Comparison of ENCODE assay signal across 12 cellular contexts in the genomic region with DNA sequence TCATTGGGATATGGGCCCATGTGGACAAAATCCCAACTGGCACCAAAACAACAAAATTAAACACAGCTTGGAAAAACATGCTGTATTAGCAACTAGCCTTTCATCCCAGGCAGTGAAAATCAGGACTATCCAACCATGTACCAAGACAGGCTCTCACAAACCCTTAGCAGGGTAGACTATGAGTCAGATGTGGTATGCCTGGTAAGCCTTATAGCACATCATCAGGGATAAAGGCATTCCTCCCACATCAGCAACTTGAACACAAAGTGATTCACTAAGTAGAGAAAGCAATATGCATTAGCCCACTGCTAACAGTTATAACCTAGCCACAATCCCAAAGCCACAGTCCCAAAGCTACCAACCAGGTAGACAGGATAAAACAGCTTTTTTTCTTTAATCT. TPM values are rescaled to one million over a fixed set of nuclear protein-coding genes. Genes with fewer than 3 reads are reported as not detected.
DNase-seq lines count a peak whose midpoint lies in the region; ATAC-seq, FAIRE-seq and TF ChIP-seq lines count a peak whose summit lies in the region.
"Had no signal": no experiment of that assay in that cellular context is flagged by ENCODE, and none has a peak within 500 bp of the region (broad histone marks: within the 10 kb centered on the region; RNA-seq: fewer than 3 reads in every experiment).

No MANE protein-coding gene starts in this region.

- POLR2A ChIA-PET in PC-3 (lab: Charles Lee; ENCODE audit: unreplicated experiment), result no interaction called here

- FAIRE-seq in pancreas (lab: Jason Lieb, UNC), result no peak

- H3K27me3 Mint-ChIP-seq in activated T-cell treated with anti-CD3 and anti-CD28 coated beads, Interleukin-2, amount 50 U/mL, for 4 hours (ENCODE audit: low read depth), result no peaks in the 10 kb centered on the region

- no peaks in the 10 kb centered on the region for H3K9me2 ChIP-seq in PC-3 (replicated peaks; ENCODE audit: low read length)

- peaks cover 18% of the 10 kb centered on the region for H3K4me1 ChIP-seq in PC-3 (ENCODE audit: insufficient read depth, low read length)
- peaks cover 31% of the 10 kb centered on the region for H3K4me1 ChIP-seq in smooth muscle cell (ENCODE audit: low read depth)
- H3K4me1 ChIP-seq in pancreas, result no peaks in the 10 kb centered on the region

- no peaks in the 10 kb centered on the region for H3K9me3 Mint-ChIP-seq in activated T-cell treated with anti-CD3 and anti-CD28 coated beads, Interleukin-2, amount 50 U/mL, for 4 hours

- H3K4me2 ChIP-seq in PC-3 (ENCODE audit: low read length) (no peak overlapping the region), smooth muscle cell (peak overlapping the region; percentile 14)
- H3K4me2 ChIP-seq: BLaER1 had no signal

- DNase-seq in activated T-cell treated with anti-CD3 and anti-CD28 coated beads, Interleukin-2, amount 50 U/mL, for 4 hours, result no peak
- DNase-seq in activated T-cell treated with anti-CD3 and anti-CD28 coated beads, Interleukin-2, amount 50 U/mL, for 1 hour, result no peak
- DNase-seq in PC-3 (peak; percentile 67), epithelial cell of proximal tubule (ENCODE audit: low read depth) (peak; percentile 94), smooth muscle cell (lab: John Stamatoyannopoulos, UW; ENCODE audit: unreplicated experiment) (no peak), NCI-H2107 (lab: John Stamatoyannopoulos, UW) (no peak), pancreas (no peak)
- no peak for DNase-seq in activated naive CD4-positive, alpha-beta T cell treated with Interleukin-2 at 50 U/mL for 16 hours
- DNase-seq: NCI-H187 had no signal

- H3K79me2 ChIP-seq in PC-3 (ENCODE audit: low read length), result peaks cover 92% of the 10 kb centered on the region
- no peaks in the 10 kb centered on the region for H3K79me2 ChIP-seq in smooth muscle cell (ENCODE audit: low read depth)

- peaks cover 7% of the 10 kb centered on the region for H3K4me1 Mint-ChIP-seq in activated T-cell treated with anti-CD3 and anti-CD28 coated beads, Interleukin-2, amount 50 U/mL, for 4 hours (ENCODE audit: low read depth)

- H3K27me3 ChIP-seq in PC-3 (ENCODE audit: low read length) (no peaks in the 10 kb centered on the region), smooth muscle cell (ENCODE audit: low read depth) (no peaks in the 10 kb centered on the region), pancreas (no peaks in the 10 kb centered on the region)
- H3K27me3 ChIP-seq: BLaER1, SJCRH30 had no signal

- intact Hi-C loops in PC-3 (cut with micrococcal nuclease), result no loop called here
- intact Hi-C loops in pancreas (cut with DNase I), result no loop called here

- H3K9ac ChIP-seq in PC-3 (ENCODE audit: low read length) (no peak overlapping the region), smooth muscle cell (ENCODE audit: low read depth) (no peak overlapping the region)
- H3K9ac ChIP-seq: BLaER1 had no signal

- H3K4me3 Mint-ChIP-seq in activated T-cell treated with anti-CD3 and anti-CD28 coated beads, Interleukin-2, amount 50 U/mL, for 4 hours, result no peak overlapping the region

- peak; percentile 65 to 66 for ATAC-seq in activated T-cell treated with anti-CD3 and anti-CD28 coated beads, Interleukin-2, amount 50 U/mL, for 4 hours
- ATAC-seq in PC-3 (peak; percentile 92), pancreas (no peak)

- no TSS peak for BruUV-seq in PC-3 (replicated peaks; lab: Mats Ljungman, UMichigan)

- H3K36me3 ChIP-seq in PC-3 (ENCODE audit: low read depth, low read length), result peaks cover 14% of the 10 kb centered on the region; the same call in 1 of the 2 replicates
- no peaks in the 10 kb centered on the region for H3K36me3 ChIP-seq in smooth muscle cell (ENCODE audit: low read depth)
- no peaks in the 10 kb centered on the region for H3K36me3 ChIP-seq in pancreas

- H3K4me3 ChIP-seq in PC-3 (ENCODE audit: low read length) (no peak overlapping the region), epithelial cell of proximal tubule (ENCODE audit: low read depth, low read length) (no peak overlapping the region), smooth muscle cell (no peak overlapping the region), pancreas (no peak overlapping the region)
- H3K4me3 ChIP-seq: BLaER1, coronary artery, SJCRH30 had no signal

- H3K9me3 ChIP-seq in PC-3 (ENCODE audit: low read length) (no peaks in the 10 kb centered on the region), smooth muscle cell (replicated peaks; ENCODE audit: low read depth) (no peaks in the 10 kb centered on the region), pancreas (no peaks in the 10 kb centered on the region)
- H3K9me3 ChIP-seq: BLaER1, SJCRH30 had no signal

- CTCF ChIA-PET in PC-3 (lab: Charles Lee), result interaction anchor here (0.5 kb wide), 1 partner anchor 41 kb away, joined by 3 read pairs; no protein-coding TSS in a partner anchor

- H4K20me1 ChIP-seq in PC-3 (ENCODE audit: low read length) (no peaks in the 10 kb centered on the region), smooth muscle cell (ENCODE audit: low read depth) (no peaks in the 10 kb centered on the region)

- H3F3A ChIP-seq in PC-3 (ENCODE audit: low read length, unreplicated experiment) (no peaks in the 10 kb centered on the region), smooth muscle cell (ENCODE audit: low read depth) (peaks cover 3% of the 10 kb centered on the region)

- peaks cover 23% of the 10 kb centered on the region for H3K36me3 Mint-ChIP-seq in activated T-cell treated with anti-CD3 and anti-CD28 coated beads, Interleukin-2, amount 50 U/mL, for 4 hours (ENCODE audit: insufficient read depth)

- H3K27ac ChIP-seq in PC-3 (ENCODE audit: low read length) (no peak overlapping the region; the same call in 1 of the 2 replicates), smooth muscle cell (ENCODE audit: low read depth) (peak overlapping the region; percentile 69), pancreas (no peak overlapping the region)
- H3K27ac ChIP-seq: BLaER1, coronary artery, SJCRH30 had no signal

- TF ChIP-seq CTCF in PC-3 (conservative IDR thresholded peaks at IDR 0.05; ENCODE audit: low read depth, low read length) (no peak), epithelial cell of proximal tubule (conservative IDR thresholded peaks at IDR 0.05; ENCODE audit: low read depth, low read length) (no peak), smooth muscle cell (IDR thresholded peaks at IDR 0.05; ENCODE audit: borderline replicate concordance, insufficient read depth, poor library complexity, severe bottlenecking) (no peak), pancreas (IDR thresholded peaks at IDR 0.05) (no peak)

- H2AFZ ChIP-seq in PC-3 (ENCODE audit: low read length) (no peak overlapping the region), smooth muscle cell (ENCODE audit: low read depth) (no peak overlapping the region)

RNA-seq across cellular contexts. Expression of a gene that starts 8.0 kb away (rescaled TPM):
- 10 to 100 TPM; 10.2 to 12.5 (median 12.5) TPM for total RNA-seq in activated T-cell treated with anti-CD3 and anti-CD28 coated beads, Interleukin-2, amount 50 U/mL, for 4 hours
- 7.5 and 8.2 TPM in 2 replicates for total RNA-seq in PC-3 (2014; rRNA removed)
- total RNA-seq in epithelial cell of proximal tubule, result 8.2 and 14.1 TPM in 2 replicates
- total RNA-seq in smooth muscle cell, result 10.7 and 37.5 TPM in 2 replicates
- polyA plus RNA-seq in smooth muscle cell, result 3.9 and 5.9 TPM in 2 replicates
- 1 to 10 TPM; 2.0 to 8.0 (median 2.8) TPM for total RNA-seq in pancreas
- polyA plus RNA-seq in pancreas, result 1 to 10 TPM; 1.3 TPM

Comparison
In these comparisons a context has a peak if more than half of its experiments do, and no peak if none do; other contexts are left out.
1. ATAC-seq: peak in activated T-cell treated with anti-CD3 and anti-CD28 coated beads, Interleukin-2, amount 50 U/mL, for 4 hours (2 of 2) and PC-3 (single experiment); none in pancreas (0 of 4).
2. DNase-seq: peak in PC-3 (single experiment) and epithelial cell of proximal tubule (single experiment); none in activated T-cell treated with anti-CD3 and anti-CD28 coated beads, Interleukin-2, amount 50 U/mL, for 4 hours (single experiment), activated T-cell treated with anti-CD3 and anti-CD28 coated beads, Interleukin-2, amount 50 U/mL, for 1 hour (single experiment), smooth muscle cell (single experiment), NCI-H2107 (single experiment), pancreas (0 of 6) and activated naive CD4-positive, alpha-beta T cell treated with Interleukin-2 at 50 U/mL for 16 hours (single experiment).